Comparison of ENCODE assay signal across 17 cellular contexts in the genomic region with DNA sequence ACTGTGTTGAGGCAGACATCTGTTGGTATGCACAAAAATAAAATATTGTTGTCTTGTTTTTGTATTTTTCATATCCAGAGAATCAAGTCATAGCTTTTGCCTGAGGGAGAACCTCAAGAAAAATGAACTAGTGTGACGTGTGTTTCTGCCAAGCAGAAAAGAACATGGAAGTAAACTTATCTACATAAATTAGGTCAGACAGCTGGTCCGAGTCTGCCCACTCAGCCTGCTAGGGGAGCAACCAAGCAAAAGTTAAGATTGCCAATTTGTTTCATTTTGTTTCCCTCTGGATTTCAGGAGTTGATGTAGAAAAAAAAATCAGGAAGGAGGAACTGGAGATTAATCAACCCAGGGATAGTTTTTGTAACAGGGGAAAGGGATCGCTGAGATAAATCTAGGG.
A peak's percentile ranks its signal among the peaks of the same experiment; 100 is the strongest.
DNase-seq lines count a peak whose midpoint lies in the region; ATAC-seq and TF ChIP-seq lines count a peak whose summit lies in the region.
"Had no signal": no experiment of that assay in that cellular context is flagged by ENCODE, and none has a peak within 500 bp of the region (broad histone marks: within the 10 kb centered on the region; RNA-seq: fewer than 3 reads in every experiment).

No MANE protein-coding gene starts in this region.

- ATAC-seq in left ventricle myocardium superior (peak; percentile 84), HG02870 (IDR thresholded peaks at IDR 0.05; ENCODE audit: unreplicated experiment) (no peak)
- ATAC-seq: GM12878 had no signal

- no peak for TF ChIP-seq CTCF in progenitor cell of endocrine pancreas (IDR thresholded peaks at IDR 0.05; ENCODE audit: unreplicated experiment)

- H3K9me3 ChIP-seq in adipocyte (ENCODE audit: control insufficient read depth, low read length), result no peaks in the 10 kb centered on the region
- H3K9me3 ChIP-seq: HAP-1 had no signal

- H3K4me1 Mint-ChIP-seq in progenitor cell of endocrine pancreas (ENCODE audit: low read depth), result peaks cover 6% of the 10 kb centered on the region
- H3K4me1 Mint-ChIP-seq: B cell had no signal

- H3K27ac Mint-ChIP-seq in progenitor cell of endocrine pancreas, result peak overlapping the region; percentile 24
- H3K27ac Mint-ChIP-seq: B cell; CD4-positive, alpha-beta T cell had no signal

- H3K4me1 ChIP-seq in adipocyte (ENCODE audit: control insufficient read depth, insufficient read depth, low read length), result no peaks in the 10 kb centered on the region
- H3K4me1 ChIP-seq: HAP-1 had no signal

- H3K36me3 ChIP-seq in adipocyte (ENCODE audit: control insufficient read depth, insufficient read depth, low read length, severe bottlenecking), result no peaks in the 10 kb centered on the region
- H3K36me3 ChIP-seq: HAP-1 had no signal

- no peak overlapping the region for H3K9ac ChIP-seq in adipocyte (ENCODE audit: low read length)

- H3K27me3 Mint-ChIP-seq in progenitor cell of endocrine pancreas, result no peaks in the 10 kb centered on the region
- H3K27me3 Mint-ChIP-seq: B cell; CD4-positive, alpha-beta T cell had no signal

- no peaks in the 10 kb centered on the region for H3K27me3 ChIP-seq in adipocyte (replicated peaks; ENCODE audit: control insufficient read depth, insufficient read depth, low read length)

- intact Hi-C loops in left ventricle myocardium superior (cut with micrococcal nuclease), result no loop called here

- no peaks in the 10 kb centered on the region for H3K36me3 Mint-ChIP-seq in progenitor cell of endocrine pancreas (ENCODE audit: insufficient read depth)

- H3K4me3 ChIP-seq in adipocyte (ENCODE audit: low read length), result no peak overlapping the region
- H3K4me3 ChIP-seq: GM12878, HAP-1 had no signal

- DNase-seq in Ammon's horn (ENCODE audit: low spot score) (peak; percentile 18), adipocyte (ENCODE audit: low read depth) (peak; percentile 35), left ventricle myocardium superior (peak; percentile 39), progenitor cell of endocrine pancreas (ENCODE audit: low spot score, unreplicated experiment) (no peak), Kasumi-1 (lab: John Stamatoyannopoulos, UW) (no peak), NCI-H510A (lab: John Stamatoyannopoulos, UW) (no peak)
- DNase-seq in activated CD4-positive, alpha-beta T cell treated with anti-CD3 and anti-CD28 coated beads, Interleukin-2, amount 50 U/mL, for 1 hour, result no peak
- DNase-seq: ACHN; C1 segment of cervical spinal cord; Calu3; CD4-positive, alpha-beta T cell; DMS 273 treated with DMSO at 0.1 percent for 48 hours; GOT3 had no signal

- no peak overlapping the region for H3K4me3 Mint-ChIP-seq in progenitor cell of endocrine pancreas (ENCODE audit: low read depth)
- H3K4me3 Mint-ChIP-seq: B cell; CD4-positive, alpha-beta T cell had no signal

- H3K9me3 Mint-ChIP-seq in progenitor cell of endocrine pancreas (ENCODE audit: low read depth), result no peaks in the 10 kb centered on the region
- H3K9me3 Mint-ChIP-seq: CD4-positive, alpha-beta T cell had no signal

Comparison
In these comparisons a context has a peak if more than half of its experiments do, and no peak if none do; other contexts are left out.
1. DNase-seq: peak in Ammon's horn (single experiment), adipocyte (single experiment) and left ventricle myocardium superior (single experiment); none in progenitor cell of endocrine pancreas (single experiment), Kasumi-1 (0 of 2), NCI-H510A (single experiment) and activated CD4-positive, alpha-beta T cell treated with anti-CD3 and anti-CD28 coated beads, Interleukin-2, amount 50 U/mL, for 1 hour (single experiment).